Comparison of ENCODE assay signal across 1 cellular context in the genomic region with DNA sequence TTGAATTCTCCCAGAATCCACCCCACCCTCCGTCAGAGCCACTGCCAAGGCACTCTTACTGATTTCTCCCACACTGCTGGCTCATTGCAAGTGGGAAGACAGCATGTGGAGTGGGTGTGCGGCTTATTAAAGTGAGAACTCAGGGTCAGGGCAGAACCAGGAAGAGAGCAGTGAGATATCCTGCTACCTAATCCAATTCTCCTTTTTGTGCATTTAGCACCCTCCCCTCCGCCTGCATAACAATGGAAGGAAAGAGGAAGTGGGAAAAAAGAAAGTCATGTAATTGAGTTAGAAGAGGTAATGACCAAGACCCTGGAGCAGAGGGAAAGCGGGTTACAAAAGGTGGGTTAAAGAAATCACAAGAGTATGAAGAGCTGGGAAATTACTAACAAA.
TF ChIP-seq lines count a peak whose summit lies in the region.

No MANE protein-coding gene starts in this region.

TF ChIP-seq in endothelial cell of umbilical vein, 7 proteins besides CTCF, POLR2A, EP300 and RAD21 (continued from another document):
- TF ChIP-seq GATA2 (IDR thresholded peaks at IDR 0.05; ENCODE audit: insufficient read depth, insufficient read length, low read depth, low read length) (no peak), POLR2AphosphoS5 (IDR thresholded peaks at IDR 0.05; ENCODE audit: insufficient read depth, low read depth, low read length) (no peak), EZH2 (IDR thresholded peaks at IDR 0.05; ENCODE audit: borderline replicate concordance, low read depth, low read length, severe bottlenecking) (no peak)
